Comparison of ENCODE assay signal across 25 cellular contexts in the genomic region with DNA sequence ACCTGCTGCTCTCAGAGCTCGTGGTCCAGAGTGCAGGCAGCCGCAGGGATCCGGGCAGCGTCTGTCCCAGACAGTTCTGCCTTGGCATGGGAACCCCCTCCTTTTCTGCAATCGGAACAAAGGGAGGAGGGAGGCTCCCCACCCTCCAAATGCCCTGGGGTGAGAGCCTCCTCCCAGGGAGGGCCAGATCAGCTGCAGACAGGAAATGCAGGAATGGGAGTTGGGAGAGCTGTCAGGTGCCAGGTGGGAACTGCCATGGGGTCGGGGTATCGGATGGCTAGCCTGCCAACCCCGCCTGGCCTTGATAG. TPM values are rescaled to one million over a fixed set of nuclear protein-coding genes. Genes with fewer than 3 reads are reported as not detected.
"Had no signal": no experiment of that assay in that cellular context is flagged by ENCODE, and none has a peak within 500 bp of the region (broad histone marks: within the 10 kb centered on the region; RNA-seq: fewer than 3 reads in every experiment).

A gene with protein sequence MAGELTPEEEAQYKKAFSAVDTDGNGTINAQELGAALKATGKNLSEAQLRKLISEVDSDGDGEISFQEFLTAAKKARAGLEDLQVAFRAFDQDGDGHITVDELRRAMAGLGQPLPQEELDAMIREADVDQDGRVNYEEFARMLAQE (minus strand): TSS at position 78 of the 308 bp plus-strand sequence. CDS start 132 bp downstream, outside the sequence.

- H3K27me3 ChIP-seq: adrenal gland, foreskin keratinocyte, transverse colon had no signal

- H3K9me3 ChIP-seq: adrenal gland, spleen, transverse colon had no signal

- DNase-seq: activated CD4-positive, alpha-beta T cell treated with anti-CD3 and anti-CD28 coated beads, Interleukin-2, amount 50 U/mL, for 4 hours; activated gamma-delta T cell treated with Interleukin-2 at 50 U/mL for 16 hours; activated T-cell treated with anti-CD3 and anti-CD28 coated beads, Interleukin-2, amount 50 U/mL, for 72 hours; adrenal gland; dermis blood vessel endothelial cell; effector memory CD4-positive, alpha-beta T cell; foreskin keratinocyte; hippocampal formation; nephron progenitor cell; spleen; stimulated activated CD8-positive, alpha-beta memory T cell treated with anti-CD3 and anti-CD28 coated beads, Interleukin-4, amount 100 ng/mL, for 48 hours; stimulated activated naive CD4-positive, alpha-beta T cell treated with Interleukin-2 at 50 U/mL for 16 hours; SW 1271; T-helper 2 cell; transverse colon; WERI-Rb-1 had no signal

- H3K27ac ChIP-seq: adrenal gland, foreskin keratinocyte, spleen, transverse colon, WERI-Rb-1 had no signal

- H3K36me3 ChIP-seq: adrenal gland, spleen, transverse colon, WERI-Rb-1 had no signal

- H3K4me3 ChIP-seq: adrenal gland, lung, spleen, transverse colon had no signal

- H3K4me1 ChIP-seq: adrenal gland had no signal

RNA-seq across cellular contexts. Expression of the gene that starts here (rescaled TPM):
- total RNA-seq: activated CD8-positive, alpha-beta memory T cell treated with anti-CD3 and anti-CD28 coated beads for 36 hours; activated naive CD4-positive, alpha-beta T cell treated with anti-CD3 and anti-CD28 coated beads, Interleukin-2, amount 50 U/mL, for 72 hours; activated T-cell treated with anti-CD3 and anti-CD28 coated beads, Interleukin-2, amount 50 U/mL, for 72 hours; adrenal gland; chondrocyte; dermis blood vessel endothelial cell; fibroblast of lung; lung; myocyte; osteocyte; sciatic nerve; spleen; subcutaneous adipose tissue; transverse colon had no signal
- polyA plus RNA-seq: adrenal gland, fibroblast of lung, lung had no signal
